13 cellular contexts compared by ENCODE assay signal in genomic region chr17:82927661-82928601, GRCh38.
"Had no signal": no experiment of that assay in that cellular context is flagged by ENCODE, and none has a peak within 500 bp of the region (broad histone marks: within the 10 kb centered on the region; RNA-seq: fewer than 3 reads in every experiment).

No MANE protein-coding gene starts in this region.

- H3K27me3 ChIP-seq: gastrocnemius medialis, tibial nerve had no signal

- H3K27ac ChIP-seq: gastrocnemius medialis, SK-N-MC, tibial nerve had no signal

- H3K9me3 ChIP-seq: gastrocnemius medialis, tibial nerve had no signal

- H3K4me3 ChIP-seq: gastrocnemius medialis, SK-N-MC, tibial nerve had no signal

- DNase-seq: activated CD4-positive, alpha-beta memory T cell treated with anti-CD3 and anti-CD28 coated beads for 36 hours; activated naive CD8-positive, alpha-beta T cell treated with anti-CD3 and anti-CD28 coated beads, Interleukin-2, amount 50 U/mL, for 24 hours; activated T-cell treated with anti-CD3 and anti-CD28 coated beads, Interleukin-2, amount 50 U/mL, for 4 hours; effector memory CD4-positive, alpha-beta T cell; gastrocnemius medialis; hippocampal formation; kidney glomerular epithelial cell; mammary epithelial cell; T-cell; T1000 had no signal

- FAIRE-seq: astrocyte had no signal

- ATAC-seq: activated naive CD8-positive, alpha-beta T cell treated with anti-CD3 and anti-CD28 coated beads, Interleukin-2, amount 50 U/mL, for 24 hours; activated T-cell treated with anti-CD3 and anti-CD28 coated beads, Interleukin-2, amount 50 U/mL, for 4 hours; gastrocnemius medialis; T-cell had no signal
